22 cellular contexts compared by ENCODE assay signal in the genomic region with DNA sequence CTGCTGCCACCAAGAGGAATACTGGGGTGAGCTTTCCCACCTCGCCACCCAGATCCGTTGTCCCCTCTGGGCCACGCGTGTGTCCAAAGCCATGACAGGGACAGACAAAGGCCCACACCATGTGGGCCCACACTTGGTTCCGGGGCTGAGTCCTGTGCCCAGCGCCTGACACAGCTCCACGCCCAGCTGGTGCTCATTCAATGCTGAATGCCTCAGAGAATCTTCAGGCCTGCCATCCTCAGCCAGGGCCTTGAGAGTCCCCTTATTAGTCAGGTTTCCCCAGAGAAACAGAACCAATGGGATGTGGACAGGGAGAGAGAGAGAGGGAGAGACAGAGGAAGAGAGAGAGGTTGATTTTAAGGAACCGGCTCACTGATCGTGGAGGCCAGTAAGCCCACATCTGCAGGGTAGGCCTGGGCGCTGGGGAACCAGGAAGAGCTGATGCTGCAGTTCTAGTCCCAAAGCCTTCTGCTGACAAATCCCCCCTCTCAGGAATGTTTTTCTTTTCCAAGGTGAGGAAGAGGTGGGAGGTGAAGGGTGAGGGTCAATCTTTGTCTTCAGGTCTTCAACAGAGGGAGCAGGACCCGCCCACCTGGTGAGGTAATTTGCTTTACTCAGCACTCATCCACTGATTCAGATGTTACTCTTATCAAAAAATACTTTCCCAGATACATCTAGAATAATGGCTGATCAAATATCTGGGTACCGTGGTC. TPM values are rescaled to one million over a fixed set of nuclear protein-coding genes. Genes with fewer than 3 reads are reported as not detected.
DNase-seq lines count a peak whose midpoint lies in the region; ATAC-seq and TF ChIP-seq lines count a peak whose summit lies in the region.
"Had no signal": no experiment of that assay in that cellular context is flagged by ENCODE, and none has a peak within 500 bp of the region (broad histone marks: within the 10 kb centered on the region; RNA-seq: fewer than 3 reads in every experiment).

No MANE protein-coding gene starts in this region.

- H3K9me3 ChIP-seq in mammary epithelial cell (replicated peaks; ENCODE audit: insufficient read depth, low read length) = no peaks in the 10 kb centered on the region
- H3K9me3 ChIP-seq: esophagus muscularis mucosa had no signal

- no peak overlapping the region for H3K27ac Mint-ChIP-seq in MCF 10A (ENCODE audit: low read depth, unreplicated experiment)
- peak overlapping the region; percentile 62 for H3K27ac Mint-ChIP-seq in activated naive CD8-positive, alpha-beta T cell treated with anti-CD3 and anti-CD28 coated beads, Interleukin-2, amount 10 ng/mL, durations not matched to agents 7 days and 5 days
- H3K27ac Mint-ChIP-seq in stimulated activated memory B cell treated with anti-CD40 and anti-IgM and Interleukin-4, amounts not matched to agents 10 μg/mL and 1 μg/mL and 100 μg/mL, for 72 hours = peak overlapping the region; percentile 93
- H3K27ac Mint-ChIP-seq: CD4-positive, alpha-beta T cell had no signal

- H4K20me1 ChIP-seq in mammary epithelial cell (ENCODE audit: insufficient read depth, low read length) = peaks cover 2% of the 10 kb centered on the region

- no peaks in the 10 kb centered on the region for H3K4me1 ChIP-seq in mammary epithelial cell (ENCODE audit: insufficient read depth, low read length)

- H2AFZ ChIP-seq in mammary epithelial cell (ENCODE audit: low read depth, low read length) = no peak overlapping the region

- no peaks in the 10 kb centered on the region for H3K36me3 Mint-ChIP-seq in MCF 10A (ENCODE audit: insufficient read depth, unreplicated experiment)
- H3K36me3 Mint-ChIP-seq in activated naive CD8-positive, alpha-beta T cell treated with anti-CD3 and anti-CD28 coated beads, Interleukin-2, amount 10 ng/mL, durations not matched to agents 7 days and 5 days = no peaks in the 10 kb centered on the region
- no peaks in the 10 kb centered on the region for H3K36me3 Mint-ChIP-seq in stimulated activated memory B cell treated with anti-CD40 and anti-IgM and Interleukin-4, amounts not matched to agents 10 μg/mL and 1 μg/mL and 100 μg/mL, for 72 hours
- H3K36me3 Mint-ChIP-seq: T-cell had no signal

- H3K4me3 ChIP-seq in mammary epithelial cell (replicated peaks in 1 of 3; ENCODE audit: insufficient read depth in 1 of 3, low read depth in 2 of 3, low read length in 3 of 3) = no peak overlapping the region

- BruUV-seq in MCF 10A (replicated peaks; lab: Mats Ljungman, UMichigan) (no TSS peak), mammary epithelial cell (replicated peaks; lab: Mats Ljungman, UMichigan) (no TSS peak)

- no peak for DNase-seq in MCF 10A (ENCODE audit: unreplicated experiment)
- DNase-seq in mammary epithelial cell = no peak
- DNase-seq in activated naive CD8-positive, alpha-beta T cell treated with anti-CD3 and anti-CD28 coated beads, Interleukin-2, amount 10 ng/mL, durations not matched to agents 7 days and 5 days = no peak
- no peak for DNase-seq in HCEC 1CT
- DNase-seq in NCI-H2227 treated with DMSO at 0.1 percent for 48 hours (lab: John Stamatoyannopoulos, UW) = no peak
- DNase-seq in NCI-H1417 (lab: John Stamatoyannopoulos, UW) = no peak
- DNase-seq: CD4-positive, alpha-beta T cell; central memory CD4-positive, alpha-beta T cell; DMS79; left cardiac atrium; NCI-H2029 treated with DMSO at 0.1 percent for 48 hours; NCI-H524 treated with DMSO at 0.1 percent for 48 hours; nucleus accumbens; right cardiac atrium; T-cell had no signal

- H3K9ac ChIP-seq in mammary epithelial cell (ENCODE audit: insufficient read depth, low read length) = no peak overlapping the region

- H3K27me3 Mint-ChIP-seq in MCF 10A (ENCODE audit: insufficient read depth, unreplicated experiment) = no peaks in the 10 kb centered on the region
- peaks cover 5% of the 10 kb centered on the region for H3K27me3 Mint-ChIP-seq in activated naive CD8-positive, alpha-beta T cell treated with anti-CD3 and anti-CD28 coated beads, Interleukin-2, amount 10 ng/mL, durations not matched to agents 7 days and 5 days
- no peaks in the 10 kb centered on the region for H3K27me3 Mint-ChIP-seq in stimulated activated memory B cell treated with anti-CD40 and anti-IgM and Interleukin-4, amounts not matched to agents 10 μg/mL and 1 μg/mL and 100 μg/mL, for 72 hours
- H3K27me3 Mint-ChIP-seq: T-cell had no signal

- H3K4me1 Mint-ChIP-seq in MCF 10A (ENCODE audit: insufficient read depth, unreplicated experiment) = no peaks in the 10 kb centered on the region
- peaks cover 47% of the 10 kb centered on the region for H3K4me1 Mint-ChIP-seq in activated naive CD8-positive, alpha-beta T cell treated with anti-CD3 and anti-CD28 coated beads, Interleukin-2, amount 10 ng/mL, durations not matched to agents 7 days and 5 days
- peaks cover 53% of the 10 kb centered on the region for H3K4me1 Mint-ChIP-seq in stimulated activated memory B cell treated with anti-CD40 and anti-IgM and Interleukin-4, amounts not matched to agents 10 μg/mL and 1 μg/mL and 100 μg/mL, for 72 hours

- in situ Hi-C loops in mammary epithelial cell (cut with MboI; ENCODE audit: low sequenced_read_pairs in 2 of 2) = loop anchor here (5.0 kb wide), 2 partner anchors 83 to 158 kb away; no protein-coding TSS in a partner anchor

- no peaks in the 10 kb centered on the region for H3K27me3 ChIP-seq in mammary epithelial cell (ENCODE audit: insufficient read depth, low read length)

- H3K4me3 Mint-ChIP-seq in MCF 10A (ENCODE audit: unreplicated experiment) = peak overlapping the region; percentile 28
- no peak overlapping the region for H3K4me3 Mint-ChIP-seq in activated naive CD8-positive, alpha-beta T cell treated with anti-CD3 and anti-CD28 coated beads, Interleukin-2, amount 10 ng/mL, durations not matched to agents 7 days and 5 days
- H3K4me3 Mint-ChIP-seq in stimulated activated memory B cell treated with anti-CD40 and anti-IgM and Interleukin-4, amounts not matched to agents 10 μg/mL and 1 μg/mL and 100 μg/mL, for 72 hours = peak overlapping the region; percentile 38

- no peak overlapping the region for H3K27ac ChIP-seq in mammary epithelial cell (ENCODE audit: insufficient read depth, low read depth, low read length)
- H3K27ac ChIP-seq: esophagus muscularis mucosa had no signal

- H3K4me2 ChIP-seq in mammary epithelial cell (ENCODE audit: insufficient read depth, low read depth, low read length) = no peak overlapping the region

- ATAC-seq in GM21367 (IDR thresholded peaks at IDR 0.05; ENCODE audit: unreplicated experiment) = peak; percentile 2
- ATAC-seq in activated naive CD8-positive, alpha-beta T cell treated with anti-CD3 and anti-CD28 coated beads, Interleukin-2, amount 10 ng/mL, durations not matched to agents 7 days and 5 days (ENCODE audit: low read depth) = no peak
- ATAC-seq in stimulated activated memory B cell treated with anti-CD40 and anti-IgM and Interleukin-4, amounts not matched to agents 10 μg/mL and 1 μg/mL and 100 μg/mL, for 72 hours = no peak
- ATAC-seq: left cardiac atrium, right cardiac atrium, Right ventricle myocardium inferior, T-cell had no signal

- no peaks in the 10 kb centered on the region for H3K9me3 Mint-ChIP-seq in MCF 10A (ENCODE audit: unreplicated experiment)
- no peaks in the 10 kb centered on the region for H3K9me3 Mint-ChIP-seq in activated naive CD8-positive, alpha-beta T cell treated with anti-CD3 and anti-CD28 coated beads, Interleukin-2, amount 10 ng/mL, durations not matched to agents 7 days and 5 days
- H3K9me3 Mint-ChIP-seq in stimulated activated memory B cell treated with anti-CD40 and anti-IgM and Interleukin-4, amounts not matched to agents 10 μg/mL and 1 μg/mL and 100 μg/mL, for 72 hours = no peaks in the 10 kb centered on the region
- H3K9me3 Mint-ChIP-seq: activated T-helper 2 cell treated with anti-CD3 and anti-CD28 coated beads, Interferon-gamma antibody, Interleukin-2, Interleukin-4, amounts not matched to agents 10 μg/mL and 5 μg/mL and 100 μg/mL, durations not matched to agents 14 hours and 24 hours and 36 hours; CD4-positive, alpha-beta T cell; T-cell had no signal

- intact Hi-C loops in MCF 10A (cut with micrococcal nuclease) (no loop called here), mammary epithelial cell (cut with micrococcal nuclease) (no loop called here)

- TF ChIP-seq CTCF in MCF 10A (IDR thresholded peaks at IDR 0.05; ENCODE audit: unreplicated experiment) (no peak), mammary epithelial cell (conservative IDR thresholded peaks at IDR 0.05 in 1 of 2, IDR thresholded peaks at IDR 0.05 in 1 of 2; ENCODE audit: extremely low read depth in 1 of 2, insufficient read depth in 1 of 2, low read depth in 1 of 2, low read length in 2 of 2) (no peak)

- no peaks in the 10 kb centered on the region for H3K36me3 ChIP-seq in mammary epithelial cell (ENCODE audit: insufficient read depth, low read length)
- H3K36me3 ChIP-seq: esophagus muscularis mucosa had no signal

- 96% methylated on average over 12 of the region's 12 CpGs for WGBS in mammary epithelial cell (ENCODE audit: low coverage, missing lambda C conversion rate)

- POLR2A ChIA-PET in MCF 10A (lab: Yijun Ruan, JAX) = no interaction called here
- POLR2A ChIA-PET in activated naive CD8-positive, alpha-beta T cell treated with anti-CD3 and anti-CD28 coated beads, Interleukin-2, amount 10 ng/mL, durations not matched to agents 7 days and 5 days (lab: Charles Lee) = interaction anchor here (0.9 to 2.0 kb wide), 6 partner anchors 11 to 163 kb away, joined by 3 to 14 read pairs (median 8); a partner anchor contains a TSS

- CTCF ChIA-PET in MCF 10A (lab: Yijun Ruan, JAX) (interaction anchor here (0.5 to 7.3 kb wide), 4 partner anchors 39 to 162 kb away, joined by 3 to 93 read pairs (median 42); no protein-coding TSS in a partner anchor), mammary epithelial cell (lab: Charles Lee; ENCODE audit: low non-redundant PET) (interaction anchor here (0.6 kb wide), 1 partner anchor 11 kb away, joined by 4 read pairs; no protein-coding TSS in a partner anchor)

- H3K79me2 ChIP-seq in mammary epithelial cell (ENCODE audit: insufficient read depth, low read length) = no peaks in the 10 kb centered on the region

- dilution Hi-C loops in mammary epithelial cell (cut with HindIII; ENCODE audit: low sequenced_read_pairs) = no loop called here

RNA-seq across cellular contexts. Expression of a gene that starts 10.2 kb away (rescaled TPM):
- total RNA-seq in MCF 10A (2022) (not detected in 2 replicates), mammary epithelial cell (not detected)
- not detected for polyA plus RNA-seq in mammary epithelial cell
- polyA minus RNA-seq in mammary epithelial cell = not detected
- not detected for total RNA-seq in activated naive CD8-positive, alpha-beta T cell treated with anti-CD3 and anti-CD28 coated beads, Interleukin-2, amount 10 ng/mL, durations not matched to agents 7 days and 5 days
- total RNA-seq: activated T-helper 2 cell treated with anti-CD3 and anti-CD28 coated beads, Interferon-gamma antibody, Interleukin-2, Interleukin-4, amounts not matched to agents 10 μg/mL and 5 μg/mL and 100 μg/mL, durations not matched to agents 14 hours and 24 hours and 36 hours; CD4-positive, alpha-beta T cell; esophagus muscularis mucosa; left cardiac atrium; mononuclear cell; right cardiac atrium; Right ventricle myocardium inferior; T-cell; ureter had no signal
- polyA plus RNA-seq: right cardiac atrium had no signal

RNA-seq across cellular contexts. Expression of a gene that starts 51.6 kb away (rescaled TPM):
- not detected in 2 replicates for total RNA-seq in MCF 10A (2022)
- total RNA-seq in mammary epithelial cell = under 1 TPM; 0.33 to 0.50 TPM
- polyA plus RNA-seq in mammary epithelial cell = 0.49 TPM
- polyA minus RNA-seq in mammary epithelial cell = not detected
- total RNA-seq in activated naive CD8-positive, alpha-beta T cell treated with anti-CD3 and anti-CD28 coated beads, Interleukin-2, amount 10 ng/mL, durations not matched to agents 7 days and 5 days = under 1 TPM; 0.47 to 0.48 TPM
- total RNA-seq: CD4-positive, alpha-beta T cell; mononuclear cell had no signal
